11 cellular contexts compared by ENCODE assay signal in the genomic region with DNA sequence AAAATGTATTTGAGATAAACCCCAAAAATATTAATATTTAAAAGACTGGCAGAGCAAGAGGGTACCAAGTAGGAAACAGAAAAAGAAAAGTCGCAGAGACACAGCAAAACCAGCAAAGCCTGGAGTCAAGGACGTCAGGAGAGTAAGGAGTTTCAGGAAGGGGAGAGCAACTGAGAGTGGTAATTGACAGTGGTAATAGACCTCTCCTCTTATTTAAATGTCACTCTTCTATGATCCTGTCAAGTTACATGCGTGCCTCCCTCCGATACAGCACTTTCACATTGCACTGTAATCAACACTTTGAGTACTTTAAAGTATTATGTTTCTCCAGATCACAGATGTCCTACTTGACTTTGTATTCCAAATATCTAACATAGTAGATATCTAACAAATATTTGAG.
"Had no signal": no experiment of that assay in that cellular context is flagged by ENCODE, and none has a peak within 500 bp of the region (broad histone marks: within the 10 kb centered on the region; RNA-seq: fewer than 3 reads in every experiment).

No MANE protein-coding gene starts in this region.

- DNase-seq: GM23248, GOT3, H7, H9, HCEC 1CT, HFFc6 had no signal

- H3K9me3 ChIP-seq: HAP-1 had no signal

- H3K4me1 ChIP-seq: HAP-1 had no signal

- H3K9ac ChIP-seq: GM23248 had no signal

- H3K4me3 ChIP-seq: GM23248, GM23338, HAP-1 had no signal

- H3K36me3 ChIP-seq: HAP-1 had no signal

- H3K27ac ChIP-seq: GM23248 had no signal

- H3K4me2 ChIP-seq: GM23338 had no signal

- ATAC-seq: GM23338, HCT116 had no signal

- H2AFZ ChIP-seq: GM23248, GM23338 had no signal

- FAIRE-seq: H1, H54 had no signal
